27 cellular contexts compared by ENCODE assay signal in the genomic region with DNA sequence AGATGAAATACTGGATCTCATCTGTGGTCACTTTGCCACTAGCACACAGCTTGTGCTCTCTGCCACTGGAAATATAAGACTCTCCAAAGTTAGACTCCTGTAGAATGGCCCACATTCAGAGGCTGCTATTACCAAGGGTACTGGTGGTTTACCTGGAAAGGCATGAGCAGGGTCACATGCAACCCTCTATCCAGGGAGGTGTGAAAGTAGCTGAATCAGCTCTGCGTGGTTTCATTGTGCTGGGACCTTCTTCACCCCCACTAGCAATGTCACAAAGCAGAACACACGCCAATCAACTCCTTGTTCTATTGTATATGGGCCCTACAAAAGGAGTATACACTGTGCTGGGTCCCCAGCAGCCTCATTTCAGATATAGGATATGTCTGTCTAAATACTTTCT.
"Had no signal": no experiment of that assay in that cellular context is flagged by ENCODE, and none has a peak within 500 bp of the region (broad histone marks: within the 10 kb centered on the region; RNA-seq: fewer than 3 reads in every experiment).

No MANE protein-coding gene starts in this region.

- H3K4me1 Mint-ChIP-seq: naive thymus-derived CD8-positive, alpha-beta T cell; stimulated activated effector memory CD8-positive, alpha-beta T cell treated with anti-CD3 and anti-CD28 coated beads, Interleukin-12 subunit alpha, Interleukin-12 subunit beta, amount 100 ng/mL, for 72 hours; stimulated activated naive B cell treated with anti-CD40 and anti-IgM and Interleukin-4, amounts not matched to agents 10 μg/mL and 1 μg/mL and 100 μg/mL, for 72 hours had no signal

- ATAC-seq: naive thymus-derived CD8-positive, alpha-beta T cell; natural killer cell treated with Interleukin-12 subunit alpha and Interleukin-12 subunit beta and Interleukin-15 and Interleukin-18, amount 100 ng/mL, for 72 hours; pancreas; right cardiac atrium; right lobe of liver; stimulated activated effector memory CD8-positive, alpha-beta T cell treated with anti-CD3 and anti-CD28 coated beads, Interleukin-12 subunit alpha, Interleukin-12 subunit beta, amount 100 ng/mL, for 72 hours; stimulated activated naive B cell treated with anti-CD40 and anti-IgM and Interleukin-4, amounts not matched to agents 10 μg/mL and 1 μg/mL and 100 μg/mL, for 72 hours; upper lobe of right lung had no signal

- H3K27ac ChIP-seq: neutrophil, pancreas, prostate gland, right lobe of liver, sigmoid colon, stomach, thoracic aorta, thyroid gland, tibial nerve, upper lobe of right lung, uterus had no signal

- H3K4me3 Mint-ChIP-seq: naive thymus-derived CD8-positive, alpha-beta T cell; natural killer cell treated with Interleukin-12 subunit alpha and Interleukin-12 subunit beta and Interleukin-15 and Interleukin-18, amount 100 ng/mL, for 72 hours; nephron progenitor cell; neural crest cell; stimulated activated effector memory CD8-positive, alpha-beta T cell treated with anti-CD3 and anti-CD28 coated beads, Interleukin-12 subunit alpha, Interleukin-12 subunit beta, amount 100 ng/mL, for 72 hours; stimulated activated naive B cell treated with anti-CD40 and anti-IgM and Interleukin-4, amounts not matched to agents 10 μg/mL and 1 μg/mL and 100 μg/mL, for 72 hours; stimulated activated naive CD8-positive, alpha-beta T cell treated with anti-CD3 and anti-CD28 coated beads, Interleukin-15, Interleukin-2, amounts not matched to agents 100 ng/mL and 50 ng/mL, for 24 hours; type B pancreatic cell had no signal

- H3K27me3 ChIP-seq: neutrophil, pancreas, right lobe of liver, sigmoid colon, stomach, tibial nerve, upper lobe of right lung, uterus had no signal

- H3K9me3 Mint-ChIP-seq: natural killer cell treated with Interleukin-12 subunit alpha and Interleukin-12 subunit beta and Interleukin-15 and Interleukin-18, amount 100 ng/mL, for 72 hours; nephron progenitor cell; stimulated activated effector memory CD8-positive, alpha-beta T cell treated with anti-CD3 and anti-CD28 coated beads, Interleukin-12 subunit alpha, Interleukin-12 subunit beta, amount 100 ng/mL, for 72 hours; type B pancreatic cell had no signal

- H3K36me3 ChIP-seq: neutrophil, pancreas, prostate gland, right lobe of liver, sigmoid colon, stomach, thoracic aorta, thyroid gland, tibial nerve, upper lobe of right lung, uterus had no signal

- H3K27ac Mint-ChIP-seq: naive thymus-derived CD8-positive, alpha-beta T cell; natural killer cell treated with Interleukin-12 subunit alpha and Interleukin-12 subunit beta and Interleukin-15 and Interleukin-18, amount 100 ng/mL, for 72 hours; nephron progenitor cell; stimulated activated effector memory CD8-positive, alpha-beta T cell treated with anti-CD3 and anti-CD28 coated beads, Interleukin-12 subunit alpha, Interleukin-12 subunit beta, amount 100 ng/mL, for 72 hours; stimulated activated naive B cell treated with anti-CD40 and anti-IgM and Interleukin-4, amounts not matched to agents 10 μg/mL and 1 μg/mL and 100 μg/mL, for 72 hours; stimulated activated naive CD8-positive, alpha-beta T cell treated with anti-CD3 and anti-CD28 coated beads, Interleukin-15, Interleukin-2, amounts not matched to agents 100 ng/mL and 50 ng/mL, for 24 hours; type B pancreatic cell had no signal

- H3K36me3 Mint-ChIP-seq: naive thymus-derived CD8-positive, alpha-beta T cell; natural killer cell treated with Interleukin-12 subunit alpha and Interleukin-12 subunit beta and Interleukin-15 and Interleukin-18, amount 100 ng/mL, for 72 hours; stimulated activated effector memory CD8-positive, alpha-beta T cell treated with anti-CD3 and anti-CD28 coated beads, Interleukin-12 subunit alpha, Interleukin-12 subunit beta, amount 100 ng/mL, for 72 hours; stimulated activated naive B cell treated with anti-CD40 and anti-IgM and Interleukin-4, amounts not matched to agents 10 μg/mL and 1 μg/mL and 100 μg/mL, for 72 hours; type B pancreatic cell had no signal

- DNase-seq: naive thymus-derived CD8-positive, alpha-beta T cell; nephron progenitor cell; nucleus accumbens; pancreas; right cardiac atrium; right lobe of liver; sigmoid colon; small intestine; stimulated activated CD4-positive, alpha-beta T cell treated with anti-CD3 and anti-CD28 coated beads, Interleukin-15, amount 100 ng/mL, for 24 hours; stimulated activated CD4-positive, alpha-beta T cell treated with anti-CD3 and anti-CD28 coated beads, Interleukin-2, amount 100 ng/mL, for 24 hours; stimulated activated CD4-positive, alpha-beta T cell treated with anti-CD3 and anti-CD28 coated beads, Interleukin-2, amount 100 ng/mL, for 48 hours; stimulated activated CD4-positive, alpha-beta T cell treated with anti-CD3 and anti-CD28 coated beads, Interleukin-4, amount 100 ng/mL, for 24 hours; stimulated activated naive B cell treated with anti-CD40 and anti-IgM and Interleukin-4, amounts not matched to agents 10 μg/mL and 1 μg/mL and 100 μg/mL, for 72 hours; stimulated activated naive CD4-positive, alpha-beta T cell treated with Interleukin-2 at 50 U/mL for 16 hours; stomach; thyroid gland; upper lobe of right lung; uterus had no signal

- H3K4me3 ChIP-seq: pancreas, prostate gland, right lobe of liver, sigmoid colon, stomach, thoracic aorta, thyroid gland, tibial nerve, upper lobe of right lung, uterus had no signal

- H3K4me1 ChIP-seq: pancreas, prostate gland, sigmoid colon, stomach, thyroid gland, upper lobe of right lung, uterus had no signal

- H3K9me3 ChIP-seq: neutrophil, pancreas, prostate gland, right lobe of liver, sigmoid colon, stomach, thoracic aorta, thyroid gland, tibial nerve, upper lobe of right lung, uterus had no signal

- FAIRE-seq: pancreas, small intestine had no signal
